10 cellular contexts compared by ENCODE assay signal in genomic region chr2:163471947-163472346, GRCh38.
DNase-seq lines count a peak whose midpoint lies in the region; ATAC-seq and TF ChIP-seq lines count a peak whose summit lies in the region.
"Had no signal": no experiment of that assay in that cellular context is flagged by ENCODE, and none has a peak within 500 bp of the region (broad histone marks: within the 10 kb centered on the region; RNA-seq: fewer than 3 reads in every experiment).

No MANE protein-coding gene starts in this region.

- TF ChIP-seq CTCF in fibroblast of mammary gland (conservative IDR thresholded peaks at IDR 0.05; ENCODE audit: control insufficient read depth, insufficient read depth, low read depth, low read length) (peak; percentile 38), progenitor cell of endocrine pancreas (IDR thresholded peaks at IDR 0.05; ENCODE audit: unreplicated experiment) (peak; percentile 32)

- H3K9me3 ChIP-seq in NT2/D1 (ENCODE audit: insufficient read depth, low read length) = no peaks in the 10 kb centered on the region

- no peaks in the 10 kb centered on the region for H3K27me3 ChIP-seq in NT2/D1 (ENCODE audit: insufficient read depth, insufficient read length)
- no peaks in the 10 kb centered on the region for H3K27me3 ChIP-seq in H7 (ENCODE audit: control insufficient read depth, insufficient read depth, low read length)

- DNase-seq in HCEC 1CT (peak; percentile 13), NT2/D1 (ENCODE audit: low read depth, low spot score) (peak; percentile 15), fibroblast of mammary gland (ENCODE audit: low read depth) (peak; percentile 48), progenitor cell of endocrine pancreas (ENCODE audit: low spot score, unreplicated experiment) (no peak), H7 (no peak)
- DNase-seq in activated naive CD8-positive, alpha-beta T cell treated with anti-CD3 and anti-CD28 coated beads, Interleukin-2, amount 50 U/mL, for 24 hours = no peak
- no peak for DNase-seq in stimulated activated CD4-positive, alpha-beta T cell treated with anti-CD3 and anti-CD28 coated beads, Interleukin-1b, Interleukin-23, amount 100 ng/mL, for 48 hours
- DNase-seq: activated CD8-positive, alpha-beta memory T cell treated with anti-CD3 and anti-CD28 coated beads, Interleukin-2, amount 50 U/mL, for 48 hours; NCI-H524 treated with DMSO at 0.1 percent for 48 hours; posterior cingulate gyrus had no signal

- H3K4me1 Mint-ChIP-seq in progenitor cell of endocrine pancreas (ENCODE audit: low read depth) = peaks cover 9% of the 10 kb centered on the region
- H3K4me1 Mint-ChIP-seq in activated naive CD8-positive, alpha-beta T cell treated with anti-CD3 and anti-CD28 coated beads, Interleukin-2, amount 50 U/mL, for 24 hours = no peaks in the 10 kb centered on the region

- H3K4me3 Mint-ChIP-seq in progenitor cell of endocrine pancreas (ENCODE audit: low read depth) = no peak overlapping the region
- no peak overlapping the region for H3K4me3 Mint-ChIP-seq in activated naive CD8-positive, alpha-beta T cell treated with anti-CD3 and anti-CD28 coated beads, Interleukin-2, amount 50 U/mL, for 24 hours

- H3K36me3 ChIP-seq in NT2/D1 (ENCODE audit: insufficient read depth, insufficient read length, low read length) = no peaks in the 10 kb centered on the region
- no peaks in the 10 kb centered on the region for H3K36me3 ChIP-seq in H7 (replicated peaks; ENCODE audit: control insufficient read depth, insufficient read depth, low read length)

- no peaks in the 10 kb centered on the region for H3K9me3 Mint-ChIP-seq in progenitor cell of endocrine pancreas (ENCODE audit: low read depth)
- H3K9me3 Mint-ChIP-seq in activated naive CD8-positive, alpha-beta T cell treated with anti-CD3 and anti-CD28 coated beads, Interleukin-2, amount 50 U/mL, for 24 hours = no peaks in the 10 kb centered on the region

- ATAC-seq in activated naive CD8-positive, alpha-beta T cell treated with anti-CD3 and anti-CD28 coated beads, Interleukin-2, amount 50 U/mL, for 24 hours = no peak

- H3K27ac Mint-ChIP-seq in progenitor cell of endocrine pancreas = no peak overlapping the region
- H3K27ac Mint-ChIP-seq in activated naive CD8-positive, alpha-beta T cell treated with anti-CD3 and anti-CD28 coated beads, Interleukin-2, amount 50 U/mL, for 24 hours = no peak overlapping the region

- H3K9ac ChIP-seq in NT2/D1 (ENCODE audit: insufficient read length, low read depth) = no peak overlapping the region

- H3K27me3 Mint-ChIP-seq in progenitor cell of endocrine pancreas = peaks cover 76% of the 10 kb centered on the region
- H3K27me3 Mint-ChIP-seq in activated naive CD8-positive, alpha-beta T cell treated with anti-CD3 and anti-CD28 coated beads, Interleukin-2, amount 50 U/mL, for 24 hours = no peaks in the 10 kb centered on the region

- H3K4me3 ChIP-seq in NT2/D1 (ENCODE audit: insufficient read length, low read depth) = no peak overlapping the region
- no peak overlapping the region for H3K4me3 ChIP-seq in fibroblast of mammary gland (ENCODE audit: control insufficient read depth, low read depth, low read length)
- no peak overlapping the region for H3K4me3 ChIP-seq in H7 (ENCODE audit: insufficient read depth, low read depth, low read length)

- no peaks in the 10 kb centered on the region for H3K4me1 ChIP-seq in NT2/D1 (ENCODE audit: insufficient read depth, insufficient read length)

- no peaks in the 10 kb centered on the region for H3K36me3 Mint-ChIP-seq in progenitor cell of endocrine pancreas (ENCODE audit: insufficient read depth)
- no peaks in the 10 kb centered on the region for H3K36me3 Mint-ChIP-seq in activated naive CD8-positive, alpha-beta T cell treated with anti-CD3 and anti-CD28 coated beads, Interleukin-2, amount 50 U/mL, for 24 hours (ENCODE audit: low read depth)

Comparison
In these comparisons a context has a peak if more than half of its experiments do, and no peak if none do; other contexts are left out.
1. DNase-seq: peak in HCEC 1CT (single experiment), NT2/D1 (single experiment) and fibroblast of mammary gland (single experiment); none in progenitor cell of endocrine pancreas (single experiment), activated naive CD8-positive, alpha-beta T cell treated with anti-CD3 and anti-CD28 coated beads, Interleukin-2, amount 50 U/mL, for 24 hours (single experiment), H7 (single experiment) and stimulated activated CD4-positive, alpha-beta T cell treated with anti-CD3 and anti-CD28 coated beads, Interleukin-1b, Interleukin-23, amount 100 ng/mL, for 48 hours (single experiment).